Comparison of ENCODE assay signal across 31 cellular contexts in genomic region chr20:20247234-20247633, GRCh38.
"Had no signal": no experiment of that assay in that cellular context is flagged by ENCODE, and none has a peak within 500 bp of the region (broad histone marks: within the 10 kb centered on the region; RNA-seq: fewer than 3 reads in every experiment).

No MANE protein-coding gene starts in this region.

- H3K4me1 ChIP-seq: adrenal gland, ascending aorta, body of pancreas, breast epithelium had no signal

- H3K27ac ChIP-seq: adrenal gland, ascending aorta, body of pancreas, brain microvascular endothelial cell, breast epithelium, cardiac muscle cell had no signal

- H3K27me3 ChIP-seq: ascending aorta, body of pancreas, brain microvascular endothelial cell, breast epithelium, cardiac muscle cell had no signal

- H3K36me3 ChIP-seq: adrenal gland, ascending aorta, brain microvascular endothelial cell, breast epithelium, cardiac muscle cell had no signal

- H3K9me3 ChIP-seq: adrenal gland, ascending aorta, body of pancreas, breast epithelium had no signal

- H3K4me3 ChIP-seq: adrenal gland, ascending aorta, body of pancreas, breast epithelium, cardiac muscle cell had no signal

- DNase-seq: activated effector memory CD4-positive, alpha-beta T cell treated with anti-CD3 and anti-CD28 coated beads, Interleukin-2, amount 50 U/mL, for 16 hours; activated effector memory CD4-positive, alpha-beta T cell treated with Interleukin-2 at 50 U/mL for 16 hours; activated gamma-delta T cell; activated gamma-delta T cell treated with Interleukin-2 at 50 U/mL for 16 hours; activated naive CD4-positive, alpha-beta T cell; activated naive CD4-positive, alpha-beta T cell treated with anti-CD3 and anti-CD28 coated beads for 36 hours; activated naive CD4-positive, alpha-beta T cell treated with anti-CD3 and anti-CD28 coated beads, Interleukin-2, amount 10 ng/mL, durations not matched to agents 7 days and 5 days; activated naive CD4-positive, alpha-beta T cell treated with anti-CD3 and anti-CD28 coated beads, Interleukin-2, amount 50 U/mL, for 16 hours; activated naive CD4-positive, alpha-beta T cell treated with Interleukin-2 at 50 U/mL for 16 hours; activated naive CD8-positive, alpha-beta T cell treated with anti-CD3 and anti-CD28 coated beads for 36 hours; activated naive CD8-positive, alpha-beta T cell treated with anti-CD3 and anti-CD28 coated beads, Interleukin-2, amount 10 ng/mL, durations not matched to agents 7 days and 5 days; activated naive CD8-positive, alpha-beta T cell treated with anti-CD3 and anti-CD28 coated beads, Interleukin-2, amount 50 U/mL, for 24 hours; activated T-cell treated with anti-CD3 and anti-CD28 coated beads, Interleukin-2, amount 50 U/mL, for 1 hour; activated T-cell treated with anti-CD3 and anti-CD28 coated beads, Interleukin-2, amount 50 U/mL, for 24 hours; activated T-cell treated with anti-CD3 and anti-CD28 coated beads, Interleukin-2, amount 50 U/mL, for 4 hours; activated T-cell treated with anti-CD3 and anti-CD28 coated beads, Interleukin-2, amount 50 U/mL, for 48 hours; activated T-cell treated with anti-CD3 and anti-CD28 coated beads, Interleukin-2, amount 50 U/mL, for 72 hours; adrenal gland; amniotic stem cell; amygdala; aorta; body of pancreas; brain microvascular endothelial cell; caudate nucleus; central memory CD4-positive, alpha-beta T cell; cerebellar nuclear complex had no signal

- ATAC-seq: activated naive CD4-positive, alpha-beta T cell treated with anti-CD3 and anti-CD28 coated beads, Interleukin-2, amount 50 U/mL, for 72 hours; activated naive CD8-positive, alpha-beta T cell treated with anti-CD3 and anti-CD28 coated beads, Interleukin-2, amount 50 U/mL, for 24 hours; activated T-cell treated with anti-CD3 and anti-CD28 coated beads, Interleukin-2, amount 50 U/mL, for 4 hours; activated T-cell treated with anti-CD3 and anti-CD28 coated beads, Interleukin-2, amount 50 U/mL, for 72 hours; activated T-helper 17 cell treated with anti-CD3 and anti-CD28 coated beads, Interleukin-2, amount 50 U/mL, for 72 hours; body of pancreas had no signal
